In genomic region chr6:18182568-18182967, GRCh38 we compare ENCODE assay signal across 2 cellular contexts.
A peak's percentile ranks its signal among the peaks of the same experiment; 100 is the strongest.
TF ChIP-seq lines count a peak whose summit lies in the region.

No MANE protein-coding gene starts in this region.

TF ChIP-seq in HEK293, 187 proteins besides CTCF, POLR2A, EP300 and RAD21:
- TF ChIP-seq ZNF121 (tag by site-specific recombination; IDR thresholded peaks at IDR 0.05) (peak; percentile 60), REPIN1 (tag by site-specific recombination; IDR thresholded peaks at IDR 0.05; ENCODE audit: low read depth) (no peak)

TF ChIP-seq in K562, 482 proteins besides CTCF, POLR2A, EP300 and RAD21:
- no peak for TF ChIP-seq CTCFL (IDR thresholded peaks at IDR 0.05; ENCODE audit: borderline replicate concordance, insufficient read depth, low read depth, low read length, poor library complexity, severe bottlenecking)
- peak; percentile 54; the same call in 1 of the 2 replicates for TF ChIP-seq ZNF121 (CRISPR knock-in tag; conservative IDR thresholded peaks at IDR 0.05)
